24 cellular contexts compared by ENCODE assay signal in the genomic region with DNA sequence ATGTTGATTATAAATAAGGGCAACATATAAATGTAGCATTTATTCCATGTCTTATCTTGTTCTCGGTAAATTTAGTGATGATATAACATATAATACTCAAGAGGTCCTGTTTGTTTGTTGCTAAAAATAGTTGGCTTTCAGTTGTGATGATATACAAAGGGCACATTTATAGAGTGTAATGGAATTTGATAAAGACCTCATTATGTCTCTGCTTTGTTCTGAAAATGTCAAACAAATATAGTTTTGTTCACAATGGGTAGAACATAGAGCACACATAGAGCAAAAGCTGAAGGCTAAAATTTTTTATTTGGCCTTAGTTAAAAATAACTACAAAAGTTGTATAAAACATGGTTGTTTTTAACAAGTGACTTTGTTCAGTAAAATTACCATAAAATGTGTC.
"Had no signal": no experiment of that assay in that cellular context is flagged by ENCODE, and none has a peak within 500 bp of the region (broad histone marks: within the 10 kb centered on the region; RNA-seq: fewer than 3 reads in every experiment).

No MANE protein-coding gene starts in this region.

- H3K4me3 ChIP-seq: body of pancreas, heart right ventricle, pancreas, psoas muscle, stomach, testis, transverse colon had no signal

- H3K4me3 Mint-ChIP-seq: activated B cell treated with CpG ODN at 0.5 μM for 24 hours; activated CD8-positive, alpha-beta T cell treated with anti-CD3 and anti-CD28 coated beads for 36 hours; activated naive CD8-positive, alpha-beta T cell; activated T-cell treated with anti-CD3 and anti-CD28 coated beads, Interleukin-2, amount 50 U/mL, for 72 hours; naive thymus-derived CD4-positive, alpha-beta T cell; stimulated activated naive B cell treated with anti-CD40 and anti-IgM and Interleukin-4, amounts not matched to agents 10 μg/mL and 1 μg/mL and 100 μg/mL, for 72 hours; T-cell had no signal

- H3K9me3 ChIP-seq: body of pancreas, pancreas, psoas muscle, testis, transverse colon had no signal

- H3K27me3 Mint-ChIP-seq: activated B cell treated with CpG ODN at 0.5 μM for 24 hours; activated CD8-positive, alpha-beta T cell treated with anti-CD3 and anti-CD28 coated beads for 36 hours; naive thymus-derived CD4-positive, alpha-beta T cell; stimulated activated naive B cell treated with anti-CD40 and anti-IgM and Interleukin-4, amounts not matched to agents 10 μg/mL and 1 μg/mL and 100 μg/mL, for 72 hours; T-cell had no signal

- H3K4me1 Mint-ChIP-seq: activated B cell treated with CpG ODN at 0.5 μM for 24 hours; naive thymus-derived CD4-positive, alpha-beta T cell; stimulated activated naive B cell treated with anti-CD40 and anti-IgM and Interleukin-4, amounts not matched to agents 10 μg/mL and 1 μg/mL and 100 μg/mL, for 72 hours; T-cell had no signal

- H3K36me3 ChIP-seq: heart right ventricle, pancreas, stomach, transverse colon had no signal

- H3K4me1 ChIP-seq: body of pancreas, pancreas, psoas muscle, stomach, testis, transverse colon had no signal

- H3K27ac Mint-ChIP-seq: activated B cell treated with CpG ODN at 0.5 μM for 24 hours; activated CD8-positive, alpha-beta T cell treated with anti-CD3 and anti-CD28 coated beads for 36 hours; activated naive CD8-positive, alpha-beta T cell; activated T-cell treated with anti-CD3 and anti-CD28 coated beads, Interleukin-2, amount 50 U/mL, for 72 hours; naive thymus-derived CD4-positive, alpha-beta T cell; stimulated activated naive B cell treated with anti-CD40 and anti-IgM and Interleukin-4, amounts not matched to agents 10 μg/mL and 1 μg/mL and 100 μg/mL, for 72 hours; T-cell had no signal

- DNase-seq: activated B cell treated with CpG ODN at 0.5 μM for 24 hours; activated CD4-positive, alpha-beta T cell treated with anti-CD3 and anti-CD28 coated beads, Interleukin-2, amount 50 U/mL, for 1 hour; activated CD8-positive, alpha-beta T cell treated with anti-CD3 and anti-CD28 coated beads for 36 hours; activated naive CD4-positive, alpha-beta T cell treated with Interleukin-2 at 50 U/mL for 16 hours; activated T-cell treated with anti-CD3 and anti-CD28 coated beads, Interleukin-2, amount 50 U/mL, for 72 hours; aorta; body of pancreas; cortex of kidney; heart right ventricle; kidney glomerular epithelial cell; left ventricle myocardium superior; naive thymus-derived CD4-positive, alpha-beta T cell; nucleus accumbens; pancreas; psoas muscle; right cardiac atrium; stimulated activated CD4-positive, alpha-beta T cell treated with anti-CD3 and anti-CD28 coated beads, Interleukin-15, amount 100 ng/mL, for 24 hours; stimulated activated CD4-positive, alpha-beta T cell treated with anti-CD3 and anti-CD28 coated beads, Interleukin-2, amount 100 ng/mL, for 24 hours; stimulated activated naive B cell treated with anti-CD40 and anti-IgM and Interleukin-4, amounts not matched to agents 10 μg/mL and 1 μg/mL and 100 μg/mL, for 72 hours; stomach; T-cell; testis; transverse colon had no signal

- H3K36me3 Mint-ChIP-seq: activated naive CD8-positive, alpha-beta T cell; stimulated activated naive B cell treated with anti-CD40 and anti-IgM and Interleukin-4, amounts not matched to agents 10 μg/mL and 1 μg/mL and 100 μg/mL, for 72 hours; T-cell had no signal

- H3K9me3 Mint-ChIP-seq: activated CD8-positive, alpha-beta T cell treated with anti-CD3 and anti-CD28 coated beads for 36 hours had no signal

- H3K27me3 ChIP-seq: body of pancreas, heart right ventricle, pancreas, stomach, testis, transverse colon had no signal

- H3K27ac ChIP-seq: body of pancreas, pancreas, psoas muscle, stomach, testis, transverse colon had no signal
